Comparison of ENCODE assay signal across 9 cellular contexts in genomic region chr18:51621103-51621969, GRCh38.
DNase-seq lines count a peak whose midpoint lies in the region; ATAC-seq and TF ChIP-seq lines count a peak whose summit lies in the region.
"Had no signal": no experiment of that assay in that cellular context is flagged by ENCODE, and none has a peak within 500 bp of the region (broad histone marks: within the 10 kb centered on the region; RNA-seq: fewer than 3 reads in every experiment).

No MANE protein-coding gene starts in this region.

- no peak overlapping the region for H3K9ac ChIP-seq in H9 (ENCODE audit: extremely low read depth, insufficient read length, low read length)

- H4K20me1 ChIP-seq in H9 (ENCODE audit: control insufficient read depth, insufficient read depth, insufficient read length): no peaks in the 10 kb centered on the region

- no peak overlapping the region for H2BK20ac ChIP-seq in H9 (ENCODE audit: low read depth, low read length, poor library complexity, severe bottlenecking)

- H3K27ac Mint-ChIP-seq in H9 (no peak overlapping the region), WTC11 (no peak overlapping the region)
- H3K27ac Mint-ChIP-seq in stimulated activated memory B cell treated with anti-CD40 and anti-IgM and Interleukin-4, amounts not matched to agents 10 μg/mL and 1 μg/mL and 100 μg/mL, for 72 hours: no peak overlapping the region
- H3K27ac Mint-ChIP-seq: stimulated activated naive B cell treated with anti-CD40 and anti-IgM and Interleukin-4, amounts not matched to agents 10 μg/mL and 1 μg/mL and 100 μg/mL, for 72 hours had no signal

- H3K4me3 Mint-ChIP-seq in H9: peak overlapping the region in 1 of 2 experiments; percentile 28; a peak in 1 of 5 replicates
- no peak overlapping the region for H3K4me3 Mint-ChIP-seq in WTC11
- H3K4me3 Mint-ChIP-seq in stimulated activated memory B cell treated with anti-CD40 and anti-IgM and Interleukin-4, amounts not matched to agents 10 μg/mL and 1 μg/mL and 100 μg/mL, for 72 hours: no peak overlapping the region
- H3K4me3 Mint-ChIP-seq: stimulated activated naive B cell treated with anti-CD40 and anti-IgM and Interleukin-4, amounts not matched to agents 10 μg/mL and 1 μg/mL and 100 μg/mL, for 72 hours had no signal

- POLR2A ChIA-PET in WTC11 (lab: Charles Lee): no interaction called here

- no peak overlapping the region for H2BK5ac ChIP-seq in H9 (ENCODE audit: insufficient read length, low read length)

- H3K27me3 Mint-ChIP-seq in H9 (ENCODE audit: low read depth) (peaks cover 30% of the 10 kb centered on the region), WTC11 (ENCODE audit: low read depth) (peaks cover 11% of the 10 kb centered on the region; the same call in 1 of the 2 replicates)
- H3K27me3 Mint-ChIP-seq in stimulated activated memory B cell treated with anti-CD40 and anti-IgM and Interleukin-4, amounts not matched to agents 10 μg/mL and 1 μg/mL and 100 μg/mL, for 72 hours: peaks cover 43% of the 10 kb centered on the region

- H3K27ac ChIP-seq in H9 (ENCODE audit: insufficient read length, low read depth, low read length): no peak overlapping the region

- no peaks in the 10 kb centered on the region for H3K23me2 ChIP-seq in H9 (ENCODE audit: insufficient read length, low read depth, low read length, poor library complexity, severe bottlenecking)

- no peak overlapping the region for H3T11ph ChIP-seq in H9 (ENCODE audit: low read length)

- no peaks in the 10 kb centered on the region for H3K79me1 ChIP-seq in H9 (ENCODE audit: insufficient read depth, low read depth, low read length, poor library complexity, severe bottlenecking)

- H3K14ac ChIP-seq in H9 (ENCODE audit: insufficient read depth, low read length): no peak overlapping the region

- TF ChIP-seq CTCF in H9 (conservative IDR thresholded peaks at IDR 0.05): peak; percentile 93
- peak; percentile 69 for TF ChIP-seq CTCF in WTC11 (IDR thresholded peaks at IDR 0.05)

- peak; percentile 58 for ATAC-seq in WTC11
- ATAC-seq in stimulated activated memory B cell treated with anti-CD40 and anti-IgM and Interleukin-4, amounts not matched to agents 10 μg/mL and 1 μg/mL and 100 μg/mL, for 72 hours: no peak

- H3K9me3 ChIP-seq in H9 (ENCODE audit: control insufficient read depth, low read depth, low read length): no peaks in the 10 kb centered on the region

- WGBS in H9 (ENCODE audit: extremely low coverage, insufficient read length, low lambda C conversion rate): no CpG with 5 or more reads among the region's 16 CpGs

- no peaks in the 10 kb centered on the region for H3K79me2 ChIP-seq in H9 (ENCODE audit: insufficient read depth, low read length)

- H3K4me2 ChIP-seq in H9 (ENCODE audit: insufficient read depth, insufficient read length, low read length): peak overlapping the region; percentile 5

- no peak overlapping the region for H4K5ac ChIP-seq in H9 (ENCODE audit: insufficient read length, low read depth, low read length)

- no peak overlapping the region for H3K56ac ChIP-seq in H9 (ENCODE audit: insufficient read length, low read depth, low read length)

- H4K91ac ChIP-seq in H9 (ENCODE audit: insufficient read length, low read depth, low read length): no peak overlapping the region

- H3K9me3 Mint-ChIP-seq in H9: peaks cover 0 to 3% of the 10 kb centered on the region in 2 experiments; a peak in 1 of 5 replicates
- H3K9me3 Mint-ChIP-seq in WTC11: peaks cover 8% of the 10 kb centered on the region
- H3K9me3 Mint-ChIP-seq in stimulated activated memory B cell treated with anti-CD40 and anti-IgM and Interleukin-4, amounts not matched to agents 10 μg/mL and 1 μg/mL and 100 μg/mL, for 72 hours: no peaks in the 10 kb centered on the region

- no peak overlapping the region for H3K18ac ChIP-seq in H9 (ENCODE audit: insufficient read length, low read depth, low read length)

- CTCF ChIA-PET in WTC11 (lab: Charles Lee): interaction anchor here (0.6 to 1.4 kb wide), 9 partner anchors 9 to 665 kb away, joined by 3 to 10 read pairs (median 5); no protein-coding TSS in a partner anchor

- H3K23ac ChIP-seq in H9 (ENCODE audit: insufficient read length, low read depth, low read length): no peak overlapping the region

- no peak overlapping the region for H2BK15ac ChIP-seq in H9 (ENCODE audit: low read depth, low read length)

- no peak overlapping the region for H2BK120ac ChIP-seq in H9 (ENCODE audit: low read depth, low read length, poor library complexity, severe bottlenecking)

- no peak overlapping the region for H3K4ac ChIP-seq in H9 (ENCODE audit: low read depth, low read length)

- H3K4me1 ChIP-seq in H9 (ENCODE audit: insufficient read depth, low read length): peaks cover 6% of the 10 kb centered on the region; the same call in 1 of the 2 replicates

- H2AFZ ChIP-seq in H9 (ENCODE audit: low read length): no peak overlapping the region

- H2BK12ac ChIP-seq in H9 (ENCODE audit: insufficient read length, low read depth, low read length): no peak overlapping the region

- H2AK5ac ChIP-seq in H9 (ENCODE audit: insufficient read length, low read length): no peak overlapping the region

- H3K4me1 Mint-ChIP-seq in H9: peaks cover 24% of the 10 kb centered on the region in 2 experiments
- peaks cover 30% of the 10 kb centered on the region for H3K4me1 Mint-ChIP-seq in WTC11
- no peaks in the 10 kb centered on the region for H3K4me1 Mint-ChIP-seq in stimulated activated memory B cell treated with anti-CD40 and anti-IgM and Interleukin-4, amounts not matched to agents 10 μg/mL and 1 μg/mL and 100 μg/mL, for 72 hours
- H3K4me1 Mint-ChIP-seq: stimulated activated naive B cell treated with anti-CD40 and anti-IgM and Interleukin-4, amounts not matched to agents 10 μg/mL and 1 μg/mL and 100 μg/mL, for 72 hours had no signal

- H3K36me3 Mint-ChIP-seq in H9 (ENCODE audit: insufficient read depth in 1 of 3, low read depth in 3 of 3) (peaks cover 0 to 3% (median 0%) of the 10 kb centered on the region in 3 experiments; a peak in 3 of 7 replicates), WTC11 (no peaks in the 10 kb centered on the region)
- H3K36me3 Mint-ChIP-seq in stimulated activated memory B cell treated with anti-CD40 and anti-IgM and Interleukin-4, amounts not matched to agents 10 μg/mL and 1 μg/mL and 100 μg/mL, for 72 hours: no peaks in the 10 kb centered on the region
- H3K36me3 Mint-ChIP-seq: stimulated activated naive B cell treated with anti-CD40 and anti-IgM and Interleukin-4, amounts not matched to agents 10 μg/mL and 1 μg/mL and 100 μg/mL, for 72 hours had no signal

- H4K8ac ChIP-seq in H9 (replicated peaks; ENCODE audit: insufficient read length, low read depth, low read length): no peak overlapping the region

- peak; percentile 32 for DNase-seq in NK-92 treated with Interleukin-12 subunit alpha and Interleukin-12 subunit beta, amount 100 ng/mL, for 24 hours (lab: John Stamatoyannopoulos, UW)
- DNase-seq in NK-92 (lab: John Stamatoyannopoulos, UW; ENCODE audit: unreplicated experiment): no peak
- peak; percentile 58 for DNase-seq in H9
- peak; percentile 1 for DNase-seq in NCI-H2029 (lab: John Stamatoyannopoulos, UW)
- peak; percentile 79 for DNase-seq in WTC11 (ENCODE audit: low spot score)
- DNase-seq in germinal center (ENCODE audit: low spot score): peak; percentile 23
- DNase-seq in putamen (ENCODE audit: low spot score): peak; percentile 68
- DNase-seq: stimulated activated naive B cell treated with anti-CD40 and anti-IgM and Interleukin-4, amounts not matched to agents 10 μg/mL and 1 μg/mL and 100 μg/mL, for 72 hours had no signal

- H3K27me3 ChIP-seq in H9 (ENCODE audit: insufficient read depth, low read length): no peaks in the 10 kb centered on the region

TF ChIP-seq in WTC11, 78 proteins besides CTCF, POLR2A, EP300 and RAD21:
- no peak for TF ChIP-seq IRF1 (CRISPR knock-in tag; IDR thresholded peaks at IDR 0.05)
- TF ChIP-seq AR (CRISPR knock-in tag; IDR thresholded peaks at IDR 0.05): no peak
- no peak for TF ChIP-seq ATF1 (CRISPR knock-in tag; IDR thresholded peaks at IDR 0.05)
- TF ChIP-seq ELF4 (CRISPR knock-in tag; IDR thresholded peaks at IDR 0.05; ENCODE audit: low read depth): no peak
- TF ChIP-seq ZMAT4 (CRISPR knock-in tag; IDR thresholded peaks at IDR 0.05): no peak
